ENCODE assay signal across 8 cellular contexts in genomic region chr13:24618219-24618955, GRCh38.
DNase-seq lines count a peak whose midpoint lies in the region; ATAC-seq lines count a peak whose summit lies in the region.

No MANE protein-coding gene starts in this region.

- H3K27me3 Mint-ChIP-seq in stimulated activated naive CD8-positive, alpha-beta T cell treated with anti-CD3 and anti-CD28 coated beads, Interleukin-15, Interleukin-2, amounts not matched to agents 100 ng/mL and 50 ng/mL, for 24 hours, result no peaks in the 10 kb centered on the region

- H3K9me3 Mint-ChIP-seq in stimulated activated naive CD8-positive, alpha-beta T cell treated with anti-CD3 and anti-CD28 coated beads, Interleukin-15, Interleukin-2, amounts not matched to agents 100 ng/mL and 50 ng/mL, for 24 hours, result no peaks in the 10 kb centered on the region

- peak overlapping the region; percentile 89 for H3K27ac Mint-ChIP-seq in stimulated activated naive CD8-positive, alpha-beta T cell treated with anti-CD3 and anti-CD28 coated beads, Interleukin-15, Interleukin-2, amounts not matched to agents 100 ng/mL and 50 ng/mL, for 24 hours

- ATAC-seq in GM19035 (IDR thresholded peaks at IDR 0.05; ENCODE audit: unreplicated experiment) (peak; percentile 90), HG03342 (IDR thresholded peaks at IDR 0.05; ENCODE audit: unreplicated experiment) (peak; percentile 80), HG03025 (IDR thresholded peaks at IDR 0.05; ENCODE audit: low FRiP score, unreplicated experiment) (no peak)

- DNase-seq in activated CD4-positive, CD25-positive, alpha-beta regulatory T cell treated with anti-CD3 and anti-CD28 coated beads, Interleukin-2, amount 50 U/mL, for 72 hours, result peak; percentile 57
- DNase-seq in germinal center (ENCODE audit: low spot score), result peak; percentile 20
- no peak for DNase-seq in NCI-H2227 (lab: John Stamatoyannopoulos, UW; ENCODE audit: unreplicated experiment)
- no peak for DNase-seq in NCI-H1417 treated with DMSO at 0.1 percent for 48 hours (lab: John Stamatoyannopoulos, UW)

- H3K4me1 Mint-ChIP-seq in stimulated activated naive CD8-positive, alpha-beta T cell treated with anti-CD3 and anti-CD28 coated beads, Interleukin-15, Interleukin-2, amounts not matched to agents 100 ng/mL and 50 ng/mL, for 24 hours (ENCODE audit: low read depth), result peaks cover 48% of the 10 kb centered on the region

- no peaks in the 10 kb centered on the region for H3K36me3 Mint-ChIP-seq in stimulated activated naive CD8-positive, alpha-beta T cell treated with anti-CD3 and anti-CD28 coated beads, Interleukin-15, Interleukin-2, amounts not matched to agents 100 ng/mL and 50 ng/mL, for 24 hours (ENCODE audit: low read depth)

- peak overlapping the region; percentile 32 for H3K4me3 Mint-ChIP-seq in stimulated activated naive CD8-positive, alpha-beta T cell treated with anti-CD3 and anti-CD28 coated beads, Interleukin-15, Interleukin-2, amounts not matched to agents 100 ng/mL and 50 ng/mL, for 24 hours

Comparison
In these comparisons a context has a peak if more than half of its experiments do, and no peak if none do; other contexts are left out.
1. DNase-seq: peak in activated CD4-positive, CD25-positive, alpha-beta regulatory T cell treated with anti-CD3 and anti-CD28 coated beads, Interleukin-2, amount 50 U/mL, for 72 hours (single experiment) and germinal center (single experiment); none in NCI-H2227 (single experiment) and NCI-H1417 treated with DMSO at 0.1 percent for 48 hours (single experiment).